9 cellular contexts compared by ENCODE assay signal in genomic region chr13:97226013-97226412, GRCh38. TPM values are rescaled to one million over a fixed set of nuclear protein-coding genes. Genes with fewer than 3 reads are reported as not detected.
DNase-seq lines count a peak whose midpoint lies in the region; ATAC-seq and TF ChIP-seq lines count a peak whose summit lies in the region.
"Had no signal": no experiment of that assay in that cellular context is flagged by ENCODE, and none has a peak within 500 bp of the region (broad histone marks: within the 10 kb centered on the region; RNA-seq: fewer than 3 reads in every experiment).

No MANE protein-coding gene starts in this region.

- intact Hi-C loops in activated naive CD4-positive, alpha-beta T cell treated with anti-CD3 and anti-CD28 coated beads for 36 hours (cut with micrococcal nuclease), result loop anchor here (1.0 to 10.0 kb wide), 5 partner anchors 30 to 1829 kb away; partner anchors contain the start of genes DNAJC3 and STK24
- intact Hi-C loops in right lobe of liver (cut with DNase I) (no loop called here), transverse colon (cut with DNase I; ENCODE audit: low total_unique reads) (no loop called here)

- TF ChIP-seq POLR2A in right lobe of liver (IDR thresholded peaks at IDR 0.05), result no peak
- TF ChIP-seq POLR2A in transverse colon (IDR thresholded peaks at IDR 0.05), result no peak

- peaks cover 49% of the 10 kb centered on the region for H3K4me1 Mint-ChIP-seq in activated naive CD4-positive, alpha-beta T cell treated with anti-CD3 and anti-CD28 coated beads for 36 hours (ENCODE audit: low read depth)

- H3K27me3 ChIP-seq in adipocyte (replicated peaks; ENCODE audit: control insufficient read depth, insufficient read depth, low read length), result no peaks in the 10 kb centered on the region
- no peaks in the 10 kb centered on the region for H3K27me3 ChIP-seq in right lobe of liver
- no peaks in the 10 kb centered on the region for H3K27me3 ChIP-seq in transverse colon

- peak overlapping the region; percentile 93 to 98 (median 97) for H3K27ac ChIP-seq in right lobe of liver
- H3K27ac ChIP-seq in transverse colon, result peak overlapping the region; percentile 90 to 96 (median 90)

- H3K36me3 ChIP-seq in adipocyte (ENCODE audit: control insufficient read depth, insufficient read depth, low read length, severe bottlenecking) (peaks cover under 1% of the 10 kb centered on the region), right lobe of liver (no peaks in the 10 kb centered on the region), transverse colon (no peaks in the 10 kb centered on the region)

- peaks cover 1% of the 10 kb centered on the region for H3K36me3 Mint-ChIP-seq in activated naive CD4-positive, alpha-beta T cell treated with anti-CD3 and anti-CD28 coated beads for 36 hours (ENCODE audit: low read depth)

- H3K9ac ChIP-seq in adipocyte (ENCODE audit: low read length), result peak overlapping the region; percentile 96

- H3K4me1 ChIP-seq in adipocyte (ENCODE audit: control insufficient read depth, insufficient read depth, low read length), result peaks cover 53% of the 10 kb centered on the region
- peaks cover 0 to 57% (median 22%) of the 10 kb centered on the region in 4 donors for H3K4me1 ChIP-seq in right lobe of liver
- H3K4me1 ChIP-seq in transverse colon, result peaks cover 18 to 66% (median 48%) of the 10 kb centered on the region in 4 donors

- no peak for ATAC-seq in right lobe of liver

- H3K9me3 Mint-ChIP-seq in activated naive CD4-positive, alpha-beta T cell treated with anti-CD3 and anti-CD28 coated beads for 36 hours, result no peaks in the 10 kb centered on the region

- H3K27me3 Mint-ChIP-seq in activated naive CD4-positive, alpha-beta T cell treated with anti-CD3 and anti-CD28 coated beads for 36 hours (ENCODE audit: low read depth), result no peaks in the 10 kb centered on the region

- H3K4me3 Mint-ChIP-seq in activated naive CD4-positive, alpha-beta T cell treated with anti-CD3 and anti-CD28 coated beads for 36 hours, result peak overlapping the region; percentile 79

- in situ Hi-C loops in transverse colon (cut with MboI; ENCODE audit: low pct_ligation_motif_present in 1 of 4, low pct_unique_long_range_greater_than_20kb in 1 of 4, low sequenced_read_pairs in 3 of 4), result loop anchor here in 2 of 4 donors (10.0 kb wide), 2 partner anchors 119 to 209 kb away; partner anchors contain the start of gene RAP2A (in 1 of the 2)

- H3K9me3 ChIP-seq in adipocyte (ENCODE audit: control insufficient read depth, low read length) (no peaks in the 10 kb centered on the region), right lobe of liver (no peaks in the 10 kb centered on the region), transverse colon (no peaks in the 10 kb centered on the region)

- WGBS in right lobe of liver (ENCODE audit: insufficient coverage, low coverage, low lambda C conversion rate, missing lambda C conversion rate), result 44% methylated on average over 8 of the region's 8 CpGs
- 37 to 44% methylated on average over 6 to 8 of the region's 8 CpGs for WGBS in transverse colon (ENCODE audit: low coverage in 1 of 2), 2 donors

- no peak for TF ChIP-seq EP300 in transverse colon (IDR thresholded peaks at IDR 0.05; ENCODE audit: low read depth)

- TF ChIP-seq CTCF in right lobe of liver (IDR thresholded peaks at IDR 0.05) (no peak), transverse colon (IDR thresholded peaks at IDR 0.05) (no peak)

- H3K27ac Mint-ChIP-seq in activated naive CD4-positive, alpha-beta T cell treated with anti-CD3 and anti-CD28 coated beads for 36 hours, result no peak overlapping the region

- CTCF ChIA-PET in activated naive CD4-positive, alpha-beta T cell treated with anti-CD3 and anti-CD28 coated beads for 36 hours (lab: Charles Lee), result interaction anchor here (0.7 to 4.5 kb wide), 2 partner anchors 37 to 116 kb away, joined by 3 to 33 read pairs; no protein-coding TSS in a partner anchor

- peak overlapping the region; percentile 97 for H3K4me3 ChIP-seq in adipocyte (ENCODE audit: low read length)
- peak overlapping the region in 1 of 3 donors; percentile 61 for H3K4me3 ChIP-seq in right lobe of liver
- H3K4me3 ChIP-seq in transverse colon, result peak overlapping the region in 3 of 4 donors; percentile 38 to 79 (median 50)

- no peak for DNase-seq in activated naive CD4-positive, alpha-beta T cell treated with anti-CD3 and anti-CD28 coated beads for 36 hours
- DNase-seq in activated naive CD4-positive, alpha-beta T cell (lab: John Stamatoyannopoulos, UW), result no peak
- DNase-seq in adipocyte (ENCODE audit: low read depth), result no peak
- no peak for DNase-seq in right lobe of liver
- no peak for DNase-seq in transverse colon
- DNase-seq in NCI-H2196 (lab: John Stamatoyannopoulos, UW; ENCODE audit: unreplicated experiment), result no peak
- DNase-seq in Ammon's horn (ENCODE audit: low spot score), result no peak
- DNase-seq in AML-193 (lab: John Stamatoyannopoulos, UW), result no peak
- DNase-seq: NCI-H146 had no signal

RNA-seq across cellular contexts. Expression of gene MBNL2, which starts 3.9 kb away (rescaled TPM):
- 10 to 100 TPM; 16.8 to 18.8 TPM for total RNA-seq in activated naive CD4-positive, alpha-beta T cell treated with anti-CD3 and anti-CD28 coated beads for 36 hours
- total RNA-seq in right lobe of liver (100 to 1,000 TPM in 3 of 6 experiments, 10 to 100 TPM in 3; 30.3 to 135 (median 81.5) TPM), transverse colon (10 to 100 TPM; 26.9 to 53.7 (median 46.1) TPM)
